Comparison of ENCODE assay signal across 19 cellular contexts in genomic region chr10:80436459-80437098, GRCh38. TPM values are rescaled to one million over a fixed set of nuclear protein-coding genes. Genes with fewer than 3 reads are reported as not detected.
DNase-seq lines count a peak whose midpoint lies in the region; ATAC-seq and TF ChIP-seq lines count a peak whose summit lies in the region.
"Had no signal": no experiment of that assay in that cellular context is flagged by ENCODE, and none has a peak within 500 bp of the region (broad histone marks: within the 10 kb centered on the region; RNA-seq: fewer than 3 reads in every experiment).

No MANE protein-coding gene starts in this region.

- DNase-seq in Caco-2 (no peak), MV-4-11 (lab: John Stamatoyannopoulos, UW) (peak; percentile 30), progenitor cell of endocrine pancreas (ENCODE audit: low spot score, unreplicated experiment) (no peak), gastrocnemius medialis (no peak), NCI-H2196 treated with DMSO at 0.1 percent for 48 hours (lab: John Stamatoyannopoulos, UW; ENCODE audit: unreplicated experiment) (no peak), GM23338 (ENCODE audit: low spot score) (no peak)
- DNase-seq: EL, GOT3, KG1, NCI-H1092 treated with DMSO at 0.1 percent for 48 hours, NCI-H1436 treated with DMSO at 0.1 percent for 48 hours, NCI-H2029, NCI-H345, NCI-H524 treated with DMSO at 0.1 percent for 48 hours, OCI-M1 had no signal

- H3K36me3 ChIP-seq in Caco-2 (ENCODE audit: control insufficient read depth, insufficient read depth, low read length) (no peaks in the 10 kb centered on the region; the same call in 1 of the 2 replicates), gastrocnemius medialis (no peaks in the 10 kb centered on the region), GM23338 (ENCODE audit: insufficient read depth) (peaks cover 9% of the 10 kb centered on the region; the same call in 1 of the 2 replicates)

- H3K27ac ChIP-seq in gastrocnemius medialis = no peak overlapping the region
- no peak overlapping the region for H3K27ac ChIP-seq in GM23338 (ENCODE audit: low read depth)

- peak overlapping the region; percentile 14 for H3K27ac Mint-ChIP-seq in Caco-2 (ENCODE audit: unreplicated experiment)
- H3K27ac Mint-ChIP-seq in progenitor cell of endocrine pancreas = peak overlapping the region; percentile 75
- no peak overlapping the region for H3K27ac Mint-ChIP-seq in GM23338

- H2AFZ ChIP-seq in GM23338 = no peak overlapping the region

- no peak for TF ChIP-seq POLR2A in gastrocnemius medialis (IDR thresholded peaks at IDR 0.05)

- H4K20me1 ChIP-seq in GM23338 (replicated peaks; ENCODE audit: insufficient read depth) = no peaks in the 10 kb centered on the region

- H3K36me3 Mint-ChIP-seq in Caco-2 (ENCODE audit: insufficient read depth, unreplicated experiment) (peaks cover 30% of the 10 kb centered on the region), progenitor cell of endocrine pancreas (ENCODE audit: insufficient read depth) (peaks cover 8% of the 10 kb centered on the region), GM23338 (ENCODE audit: low read depth) (peaks cover 12% of the 10 kb centered on the region; the same call in 2 of the 3 replicates)
- H3K36me3 Mint-ChIP-seq: CD14-positive monocyte had no signal

- no peak overlapping the region for H3K4me3 Mint-ChIP-seq in Caco-2 (ENCODE audit: unreplicated experiment)
- H3K4me3 Mint-ChIP-seq in progenitor cell of endocrine pancreas (ENCODE audit: low read depth) = no peak overlapping the region
- H3K4me3 Mint-ChIP-seq in GM23338 = no peak overlapping the region
- H3K4me3 Mint-ChIP-seq: CD14-positive monocyte had no signal

- H3K9me3 Mint-ChIP-seq in Caco-2 (ENCODE audit: unreplicated experiment) (no peaks in the 10 kb centered on the region), progenitor cell of endocrine pancreas (ENCODE audit: low read depth) (no peaks in the 10 kb centered on the region), GM23338 (no peaks in the 10 kb centered on the region)
- H3K9me3 Mint-ChIP-seq: CD14-positive monocyte had no signal

- CTCF ChIA-PET in Caco-2 (lab: Charles Lee) = no interaction called here

- in situ Hi-C loops in gastrocnemius medialis (cut with MboI; ENCODE audit: low sequenced_read_pairs in 4 of 4) = no loop called here

- H3F3A ChIP-seq in GM23338 (replicated peaks; ENCODE audit: low read depth) = no peaks in the 10 kb centered on the region

- no peaks in the 10 kb centered on the region for H3K9me2 ChIP-seq in GM23338 (ENCODE audit: insufficient read depth)

- H3K4me2 ChIP-seq in GM23338 = no peak overlapping the region

- ATAC-seq in esophagus mucosa (peak; percentile 16), gastrocnemius medialis (no peak), GM23338 (no peak)
- ATAC-seq: HCT116, Right ventricle myocardium inferior had no signal

- H3K9me3 ChIP-seq in Caco-2 (no peaks in the 10 kb centered on the region), gastrocnemius medialis (no peaks in the 10 kb centered on the region)

- TF ChIP-seq CTCF in Caco-2 (IDR thresholded peaks at IDR 0.05; ENCODE audit: insufficient read depth in 1 of 2, low read depth in 1 of 2, low read length in 1 of 2, severe bottlenecking in 1 of 2, unreplicated experiment in 1 of 2) (no peak), progenitor cell of endocrine pancreas (IDR thresholded peaks at IDR 0.05; ENCODE audit: unreplicated experiment) (no peak), gastrocnemius medialis (IDR thresholded peaks at IDR 0.05 in 4 of 5, conservative IDR thresholded peaks at IDR 0.05 in 1 of 5) (no peak), GM23338 (conservative IDR thresholded peaks at IDR 0.05; ENCODE audit: low read depth in 2 of 2) (no peak)

- POLR2A ChIA-PET in Caco-2 (lab: Charles Lee) = no interaction called here

- intact Hi-C loops in Caco-2 (cut with micrococcal nuclease; ENCODE audit: unreplicated experiment) = no loop called here
- intact Hi-C loops in gastrocnemius medialis (cut with DNase I; ENCODE audit: low total_unique reads) = no loop called here

- H3K4me3 ChIP-seq in Caco-2 (ENCODE audit: low read depth, low read length) = no peak overlapping the region
- no peak overlapping the region for H3K4me3 ChIP-seq in gastrocnemius medialis
- no peak overlapping the region for H3K4me3 ChIP-seq in GM23338

- no peaks in the 10 kb centered on the region for H3K27me3 Mint-ChIP-seq in Caco-2 (ENCODE audit: insufficient read depth, unreplicated experiment)
- no peaks in the 10 kb centered on the region for H3K27me3 Mint-ChIP-seq in progenitor cell of endocrine pancreas
- no peaks in the 10 kb centered on the region for H3K27me3 Mint-ChIP-seq in GM23338 (ENCODE audit: insufficient read depth, low read depth, poor library complexity)

- H3K4me1 ChIP-seq in Caco-2 = no peaks in the 10 kb centered on the region
- H3K4me1 ChIP-seq in gastrocnemius medialis = no peaks in the 10 kb centered on the region
- peaks cover 10% of the 10 kb centered on the region for H3K4me1 ChIP-seq in GM23338 (ENCODE audit: insufficient read depth)

- BruUV-seq in Caco-2 (replicated peaks; lab: Mats Ljungman, UMichigan) = no TSS peak

- H3K27me3 ChIP-seq in Caco-2 (replicated peaks; ENCODE audit: control insufficient read depth, insufficient read depth, low read length) (no peaks in the 10 kb centered on the region), gastrocnemius medialis (no peaks in the 10 kb centered on the region), GM23338 (ENCODE audit: insufficient read depth) (no peaks in the 10 kb centered on the region)

- no peaks in the 10 kb centered on the region for H3K79me2 ChIP-seq in GM23338 (replicated peaks; ENCODE audit: insufficient read depth)

- H3K4me1 Mint-ChIP-seq in Caco-2 (ENCODE audit: low read depth, unreplicated experiment) (no peaks in the 10 kb centered on the region), progenitor cell of endocrine pancreas (ENCODE audit: low read depth) (peaks cover 25% of the 10 kb centered on the region), GM23338 (peaks cover 16% of the 10 kb centered on the region)
- H3K4me1 Mint-ChIP-seq: CD14-positive monocyte had no signal

TF ChIP-seq in GM23338, 12 proteins besides CTCF, POLR2A, EP300 and RAD21 (continues in another document):
- TF ChIP-seq ZNF114 (CRISPR knock-in tag; IDR thresholded peaks at IDR 0.05) (no peak), ZNF331 (CRISPR knock-in tag; IDR thresholded peaks at IDR 0.05; ENCODE audit: low read depth) (no peak), STAT1 (IDR thresholded peaks at IDR 0.05; ENCODE audit: unreplicated experiment) (no peak), NANOG (IDR thresholded peaks at IDR 0.05; ENCODE audit: borderline replicate concordance) (no peak), CREB1 (CRISPR knock-in tag; IDR thresholded peaks at IDR 0.05; ENCODE audit: low read depth) (no peak), REST (IDR thresholded peaks at IDR 0.05; ENCODE audit: unreplicated experiment) (no peak)

RNA-seq across cellular contexts. Expression of gene TSPAN14, which starts 17.5 kb away (rescaled TPM):
- total RNA-seq in Caco-2 (2022) (138 and 140 TPM in 2 replicates), esophagus mucosa (94.6 TPM), progenitor cell of endocrine pancreas (126 TPM in 2 replicates), gastrocnemius medialis (10 to 100 TPM; 22.6 to 29.3 (median 26.9) TPM)
- 31.8 and 40.7 TPM in 2 replicates for total RNA-seq in GM23338 (2014; rRNA removed; shearing (Covaris generic))
- 17.1 and 17.9 TPM in 2 replicates for polyA plus RNA-seq in GM23338 (2016; fragmentation: Nextera tagmentation; extraction: Ambion mirVana)

RNA-seq across cellular contexts. Expression of gene PRXL2A, which starts 28.2 kb away (rescaled TPM):
- total RNA-seq in Caco-2 (2022) = 82.0 and 88.6 TPM in 2 replicates
- total RNA-seq in esophagus mucosa = 209 TPM
- total RNA-seq in progenitor cell of endocrine pancreas = 132 and 137 TPM in 2 replicates
- 10 to 100 TPM; 19.0 to 29.2 (median 22.5) TPM for total RNA-seq in gastrocnemius medialis
- total RNA-seq in GM23338 (2014; rRNA removed; shearing (Covaris generic)) = 31.8 and 40.1 TPM in 2 replicates
- 46.8 and 51.7 TPM in 2 replicates for polyA plus RNA-seq in GM23338 (2016; fragmentation: Nextera tagmentation; extraction: Ambion mirVana)
